Comparison of ENCODE assay signal across 1 cellular context in genomic region chr9:128552153-128552743, GRCh38.
TF ChIP-seq lines count a peak whose summit lies in the region.

TSS of gene SPTAN1 (plus strand) at chr9:128552587. CDS start at chr9:128566741, 14,154 bp downstream.

TF ChIP-seq in K562, 482 proteins besides CTCF, POLR2A, EP300 and RAD21 (continued from another document and continues in another):
- TF ChIP-seq AFF4 (CRISPR knock-in tag; IDR thresholded peaks at IDR 0.05) (0 out of 2 replicates have a peak, but pooled peaks have one; percentile 32), ZNF384 (IDR thresholded peaks at IDR 0.05; ENCODE audit: low read depth, low read length) (no peak), CHD7 (IDR thresholded peaks at IDR 0.05; ENCODE audit: low read depth, low read length) (no peak), DMBX1 (CRISPR knock-in tag; IDR thresholded peaks at IDR 0.05; ENCODE audit: borderline replicate concordance) (peak; percentile 81; the same call in 1 of the 2 replicates), LCOR (CRISPR knock-in tag; IDR thresholded peaks at IDR 0.05) (peak; percentile 76; the same call in 1 of the 2 replicates), ZBTB7A (IDR thresholded peaks at IDR 0.05; ENCODE audit: borderline replicate concordance, control insufficient read depth, low read depth, low read length) (peak; percentile 12; the same call in 1 of the 2 replicates), CBX8 (IDR thresholded peaks at IDR 0.05; ENCODE audit: borderline replicate concordance, extremely low read depth, low read depth, low read length, poor library complexity, severe bottlenecking) (no peak), KAT7 (CRISPR knock-in tag; IDR thresholded peaks at IDR 0.05; ENCODE audit: borderline replicate concordance) (no peak), NR2C1 (IDR thresholded peaks at IDR 0.05) (no peak), NR2C1 (tag; IDR thresholded peaks at IDR 0.05) (no peak), SUPT5H (IDR thresholded peaks at IDR 0.05) (peak; percentile 74), RB1 (IDR thresholded peaks at IDR 0.05; ENCODE audit: low read depth) (peak; percentile 43), CXXC5 (CRISPR knock-in tag; IDR thresholded peaks at IDR 0.05) (peak; percentile 83), GABPB1 (CRISPR knock-in tag; IDR thresholded peaks at IDR 0.05) (peak; percentile 72), ZKSCAN3 (CRISPR knock-in tag; IDR thresholded peaks at IDR 0.05) (no peak), FOXK2 (conservative IDR thresholded peaks at IDR 0.05 in 1 of 2, IDR thresholded peaks at IDR 0.05 in 1 of 2; ENCODE audit: low read depth in 2 of 2) (no peak), ZNF224 (CRISPR knock-in tag; IDR thresholded peaks at IDR 0.05) (no peak), FOXK1 (CRISPR knock-in tag; IDR thresholded peaks at IDR 0.05; ENCODE audit: borderline replicate concordance) (no peak), CREM (IDR thresholded peaks at IDR 0.05; ENCODE audit: low read depth) (peak; percentile 72; the same call in 1 of the 2 replicates), ZFP1 (CRISPR knock-in tag; IDR thresholded peaks at IDR 0.05) (no peak), ZBTB11 (CRISPR knock-in tag; IDR thresholded peaks at IDR 0.05) (0 out of 6 replicates have a peak, but pooled peaks of 1 of the 3 experiments have one; percentile 49), SMAD4 (CRISPR knock-in tag; conservative IDR thresholded peaks at IDR 0.05) (peak; percentile 68; the same call in 1 of the 2 replicates), ZNF584 (CRISPR knock-in tag; IDR thresholded peaks at IDR 0.05; ENCODE audit: low read depth) (peak; percentile 56; the same call in 1 of the 2 replicates), SMARCA4 (IDR thresholded peaks at IDR 0.05) (no peak), EWSR1 (IDR thresholded peaks at IDR 0.05; ENCODE audit: borderline replicate concordance, low read depth, partially characterized antibody) (no peak), RBM14 (IDR thresholded peaks at IDR 0.05; ENCODE audit: borderline replicate concordance, insufficient read depth, low read depth, low read length) (no peak), POLR2G (IDR thresholded peaks at IDR 0.05; ENCODE audit: low read depth, low read length) (peak; percentile 98), ZBTB12 (CRISPR knock-in tag; IDR thresholded peaks at IDR 0.05) (no peak), PRDM10 (IDR thresholded peaks at IDR 0.05; ENCODE audit: partially characterized antibody) (peak; percentile 78)
